In the genomic region with DNA sequence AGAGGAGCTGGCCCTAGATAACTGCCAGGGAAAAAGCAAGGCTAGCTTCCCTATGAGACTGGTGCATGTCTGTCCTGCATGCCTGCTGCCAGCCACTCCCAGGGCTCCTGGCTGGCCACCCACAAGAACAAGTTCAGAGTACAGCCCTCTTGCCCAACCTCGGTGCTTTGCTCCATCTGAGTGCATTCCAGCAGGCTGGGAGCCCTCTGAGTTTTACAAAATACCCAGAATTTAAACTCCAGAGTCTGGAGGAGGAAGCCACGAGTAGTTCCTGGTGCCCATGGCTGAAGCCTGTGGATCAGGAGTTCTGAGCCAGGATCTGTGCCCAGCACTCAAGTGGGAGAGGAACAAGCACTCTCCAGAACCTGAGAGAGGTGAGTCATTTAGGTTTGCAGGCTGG, we compare ENCODE assay signal across 36 cellular contexts.
"Had no signal": no experiment of that assay in that cellular context is flagged by ENCODE, and none has a peak within 500 bp of the region (broad histone marks: within the 10 kb centered on the region; RNA-seq: fewer than 3 reads in every experiment).

No MANE protein-coding gene starts in this region.

- H3K9me3 Mint-ChIP-seq: activated B cell treated with CpG ODN at 0.5 μM for 24 hours; activated CD4-positive, alpha-beta T cell treated with anti-CD3 and anti-CD28 coated beads, Interleukin-2, amount 10 ng/mL, durations not matched to agents 7 days and 5 days; activated naive CD4-positive, alpha-beta T cell treated with anti-CD3 and anti-CD28 coated beads, Interleukin-2, amount 10 ng/mL, durations not matched to agents 7 days and 5 days; activated naive CD4-positive, alpha-beta T cell treated with anti-CD3 and anti-CD28 coated beads, Interleukin-2, amount 50 U/mL, for 24 hours; activated naive CD8-positive, alpha-beta T cell treated with anti-CD3 and anti-CD28 coated beads, Interleukin-2, amount 50 U/mL, for 24 hours; T-helper 2 cell treated with Interferon-gamma antibody and Interleukin-4, amounts not matched to agents 5 μg/mL and 100 μg/mL, for 36 hours had no signal

- H3K4me3 ChIP-seq: ascending aorta, cardiac muscle cell had no signal

- ATAC-seq: activated CD8-positive, alpha-beta memory T cell treated with anti-CD3 and anti-CD28 coated beads, Interleukin-2, amount 10 ng/mL, durations not matched to agents 7 days and 5 days; activated CD8-positive, alpha-beta T cell treated with anti-CD3 and anti-CD28 coated beads, Interleukin-2, amount 10 ng/mL, durations not matched to agents 7 days and 5 days; activated naive CD8-positive, alpha-beta T cell treated with anti-CD3 and anti-CD28 coated beads, Interleukin-2, amount 50 U/mL, for 24 hours had no signal

- H3K27me3 ChIP-seq: ascending aorta, cardiac muscle cell had no signal

- H3K27ac Mint-ChIP-seq: activated B cell treated with CpG ODN at 0.5 μM for 24 hours; activated CD4-positive, alpha-beta memory T cell treated with anti-CD3 and anti-CD28 coated beads, Interleukin-2, amount 10 ng/mL, durations not matched to agents 7 days and 5 days; activated CD4-positive, alpha-beta T cell treated with anti-CD3 and anti-CD28 coated beads, Interleukin-2, amount 10 ng/mL, durations not matched to agents 7 days and 5 days; activated CD8-positive, alpha-beta memory T cell treated with anti-CD3 and anti-CD28 coated beads, Interleukin-2, amount 10 ng/mL, durations not matched to agents 7 days and 5 days; activated CD8-positive, alpha-beta T cell treated with anti-CD3 and anti-CD28 coated beads, Interleukin-2, amount 10 ng/mL, durations not matched to agents 7 days and 5 days; activated naive CD4-positive, alpha-beta T cell treated with anti-CD3 and anti-CD28 coated beads, Interleukin-2, amount 10 ng/mL, durations not matched to agents 7 days and 5 days; activated naive CD4-positive, alpha-beta T cell treated with anti-CD3 and anti-CD28 coated beads, Interleukin-2, amount 50 U/mL, for 24 hours; activated naive CD8-positive, alpha-beta T cell; activated naive CD8-positive, alpha-beta T cell treated with anti-CD3 and anti-CD28 coated beads, Interleukin-2, amount 10 ng/mL, durations not matched to agents 7 days and 5 days; activated naive CD8-positive, alpha-beta T cell treated with anti-CD3 and anti-CD28 coated beads, Interleukin-2, amount 50 U/mL, for 24 hours; activated T-cell treated with anti-CD3 and anti-CD28 coated beads, Interleukin-2, amount 50 U/mL, for 24 hours; activated T-helper 2 cell treated with anti-CD3 and anti-CD28 coated beads, Interferon-gamma antibody, Interleukin-2, Interleukin-4, amounts not matched to agents 10 μg/mL and 5 μg/mL and 100 μg/mL, durations not matched to agents 14 hours and 24 hours and 36 hours; brain; T-helper 1 cell treated with Interleukin-12 subunit alpha and Interleukin-12 subunit beta and Interleukin-4 antibody, amounts not matched to agents 30 μg/mL and 1 μg/mL, for 36 hours; T-helper 2 cell treated with Interferon-gamma antibody and Interleukin-4, amounts not matched to agents 5 μg/mL and 100 μg/mL, for 36 hours had no signal

- H3K4me1 ChIP-seq: ascending aorta had no signal

- H3K36me3 Mint-ChIP-seq: activated CD8-positive, alpha-beta memory T cell treated with anti-CD3 and anti-CD28 coated beads, Interleukin-2, amount 10 ng/mL, durations not matched to agents 7 days and 5 days; activated naive CD4-positive, alpha-beta T cell treated with anti-CD3 and anti-CD28 coated beads, Interleukin-2, amount 10 ng/mL, durations not matched to agents 7 days and 5 days; activated naive CD4-positive, alpha-beta T cell treated with anti-CD3 and anti-CD28 coated beads, Interleukin-2, amount 50 U/mL, for 24 hours; activated naive CD8-positive, alpha-beta T cell treated with anti-CD3 and anti-CD28 coated beads, Interleukin-2, amount 10 ng/mL, durations not matched to agents 7 days and 5 days had no signal

- DNase-seq: activated B cell treated with CpG ODN at 0.5 μM for 24 hours; activated CD4-positive, alpha-beta memory T cell treated with anti-CD3 and anti-CD28 coated beads, Interleukin-2, amount 10 ng/mL, durations not matched to agents 7 days and 5 days; activated CD4-positive, alpha-beta T cell treated with anti-CD3 and anti-CD28 coated beads for 4 hours; activated CD4-positive, alpha-beta T cell treated with anti-CD3 and anti-CD28 coated beads, Interleukin-2, amount 10 ng/mL, durations not matched to agents 7 days and 5 days; activated CD4-positive, alpha-beta T cell treated with anti-CD3 and anti-CD28 coated beads, Interleukin-2, amount 50 U/mL, for 48 hours; activated CD4-positive, CD25-positive, alpha-beta regulatory T cell treated with anti-CD3 and anti-CD28 coated beads, Interleukin-2, amount 50 U/mL, for 72 hours; activated CD8-positive, alpha-beta memory T cell treated with anti-CD3 and anti-CD28 coated beads for 24 hours; activated CD8-positive, alpha-beta memory T cell treated with anti-CD3 and anti-CD28 coated beads, Interleukin-2, amount 10 ng/mL, durations not matched to agents 7 days and 5 days; activated CD8-positive, alpha-beta memory T cell treated with anti-CD3 and anti-CD28 coated beads, Interleukin-2, amount 50 U/mL, for 48 hours; activated CD8-positive, alpha-beta T cell treated with anti-CD3 and anti-CD28 coated beads, Interleukin-2, amount 10 ng/mL, durations not matched to agents 7 days and 5 days; activated effector memory CD4-positive, alpha-beta T cell treated with Interleukin-2 at 50 U/mL for 16 hours; activated gamma-delta T cell; activated naive CD4-positive, alpha-beta T cell treated with anti-CD3 and anti-CD28 coated beads, Interleukin-2, amount 10 ng/mL, durations not matched to agents 7 days and 5 days; activated naive CD4-positive, alpha-beta T cell treated with Interleukin-2 at 50 U/mL for 16 hours; activated naive CD8-positive, alpha-beta T cell treated with anti-CD3 and anti-CD28 coated beads, Interleukin-2, amount 10 ng/mL, durations not matched to agents 7 days and 5 days; activated naive CD8-positive, alpha-beta T cell treated with anti-CD3 and anti-CD28 coated beads, Interleukin-2, amount 50 U/mL, for 24 hours; activated T-cell treated with anti-CD3 and anti-CD28 coated beads, Interleukin-2, amount 50 U/mL, for 24 hours; activated T-cell treated with anti-CD3 and anti-CD28 coated beads, Interleukin-2, amount 50 U/mL, for 48 hours; amygdala; anterior cingulate cortex; caudate nucleus; SW 1271; T-helper 1 cell; T-helper 2 cell; T-helper 9 cell had no signal

- H3K27ac ChIP-seq: ascending aorta, cardiac muscle cell, VCaP had no signal

- H3K4me3 Mint-ChIP-seq: activated B cell treated with CpG ODN at 0.5 μM for 24 hours; activated CD4-positive, alpha-beta memory T cell treated with anti-CD3 and anti-CD28 coated beads, Interleukin-2, amount 10 ng/mL, durations not matched to agents 7 days and 5 days; activated CD4-positive, alpha-beta T cell treated with anti-CD3 and anti-CD28 coated beads, Interleukin-2, amount 10 ng/mL, durations not matched to agents 7 days and 5 days; activated CD8-positive, alpha-beta memory T cell treated with anti-CD3 and anti-CD28 coated beads, Interleukin-2, amount 10 ng/mL, durations not matched to agents 7 days and 5 days; activated CD8-positive, alpha-beta T cell treated with anti-CD3 and anti-CD28 coated beads, Interleukin-2, amount 10 ng/mL, durations not matched to agents 7 days and 5 days; activated naive CD4-positive, alpha-beta T cell treated with anti-CD3 and anti-CD28 coated beads, Interleukin-2, amount 10 ng/mL, durations not matched to agents 7 days and 5 days; activated naive CD4-positive, alpha-beta T cell treated with anti-CD3 and anti-CD28 coated beads, Interleukin-2, amount 50 U/mL, for 24 hours; activated naive CD8-positive, alpha-beta T cell; activated naive CD8-positive, alpha-beta T cell treated with anti-CD3 and anti-CD28 coated beads, Interleukin-2, amount 10 ng/mL, durations not matched to agents 7 days and 5 days; activated naive CD8-positive, alpha-beta T cell treated with anti-CD3 and anti-CD28 coated beads, Interleukin-2, amount 50 U/mL, for 24 hours; activated T-cell treated with anti-CD3 and anti-CD28 coated beads, Interleukin-2, amount 50 U/mL, for 24 hours; brain; T-helper 1 cell treated with Interleukin-12 subunit alpha and Interleukin-12 subunit beta and Interleukin-4 antibody, amounts not matched to agents 30 μg/mL and 1 μg/mL, for 36 hours; T-helper 2 cell treated with Interferon-gamma antibody and Interleukin-4, amounts not matched to agents 5 μg/mL and 100 μg/mL, for 36 hours had no signal

- H3K27me3 Mint-ChIP-seq: activated B cell treated with CpG ODN at 0.5 μM for 24 hours; activated CD4-positive, alpha-beta memory T cell treated with anti-CD3 and anti-CD28 coated beads, Interleukin-2, amount 10 ng/mL, durations not matched to agents 7 days and 5 days; activated CD4-positive, alpha-beta T cell treated with anti-CD3 and anti-CD28 coated beads, Interleukin-2, amount 10 ng/mL, durations not matched to agents 7 days and 5 days; activated CD8-positive, alpha-beta memory T cell treated with anti-CD3 and anti-CD28 coated beads, Interleukin-2, amount 10 ng/mL, durations not matched to agents 7 days and 5 days; activated naive CD4-positive, alpha-beta T cell treated with anti-CD3 and anti-CD28 coated beads, Interleukin-2, amount 10 ng/mL, durations not matched to agents 7 days and 5 days; activated naive CD4-positive, alpha-beta T cell treated with anti-CD3 and anti-CD28 coated beads, Interleukin-2, amount 50 U/mL, for 24 hours; activated naive CD8-positive, alpha-beta T cell; activated naive CD8-positive, alpha-beta T cell treated with anti-CD3 and anti-CD28 coated beads, Interleukin-2, amount 10 ng/mL, durations not matched to agents 7 days and 5 days; activated naive CD8-positive, alpha-beta T cell treated with anti-CD3 and anti-CD28 coated beads, Interleukin-2, amount 50 U/mL, for 24 hours; brain had no signal

- H3K36me3 ChIP-seq: ascending aorta, cardiac muscle cell had no signal

- H3K4me1 Mint-ChIP-seq: activated B cell treated with CpG ODN at 0.5 μM for 24 hours; activated CD4-positive, alpha-beta memory T cell treated with anti-CD3 and anti-CD28 coated beads, Interleukin-2, amount 10 ng/mL, durations not matched to agents 7 days and 5 days; activated CD4-positive, alpha-beta T cell treated with anti-CD3 and anti-CD28 coated beads, Interleukin-2, amount 10 ng/mL, durations not matched to agents 7 days and 5 days; activated CD8-positive, alpha-beta memory T cell treated with anti-CD3 and anti-CD28 coated beads, Interleukin-2, amount 10 ng/mL, durations not matched to agents 7 days and 5 days; activated naive CD4-positive, alpha-beta T cell treated with anti-CD3 and anti-CD28 coated beads, Interleukin-2, amount 10 ng/mL, durations not matched to agents 7 days and 5 days; activated naive CD4-positive, alpha-beta T cell treated with anti-CD3 and anti-CD28 coated beads, Interleukin-2, amount 50 U/mL, for 24 hours; activated naive CD8-positive, alpha-beta T cell treated with anti-CD3 and anti-CD28 coated beads, Interleukin-2, amount 10 ng/mL, durations not matched to agents 7 days and 5 days; activated naive CD8-positive, alpha-beta T cell treated with anti-CD3 and anti-CD28 coated beads, Interleukin-2, amount 50 U/mL, for 24 hours; brain had no signal

- FAIRE-seq: bronchial epithelial cell, TTC549 had no signal
